8 cellular contexts compared by ENCODE assay signal in genomic region chr12:57342207-57342691, GRCh38.
DNase-seq lines count a peak whose midpoint lies in the region; ATAC-seq and TF ChIP-seq lines count a peak whose summit lies in the region.

No MANE protein-coding gene starts in this region.

- H2AK5ac ChIP-seq in mesendoderm (ENCODE audit: low read length): no peak overlapping the region

- H3K23ac ChIP-seq in mesendoderm (ENCODE audit: low read length): no peak overlapping the region

- H3K4me3 ChIP-seq in dorsolateral prefrontal cortex (peak overlapping the region in 41 of 59 donors; percentile 1 to 58 (median 39)), mesendoderm (ENCODE audit: low read length) (no peak overlapping the region), lower leg skin (ENCODE audit: low read depth, poor library complexity, severe bottlenecking) (no peak overlapping the region)

- H4K8ac ChIP-seq in mesendoderm (ENCODE audit: low read depth, low read length): no peak overlapping the region

- peak overlapping the region; percentile 1 for H3K9ac ChIP-seq in mesendoderm (ENCODE audit: low read length)

- no peak overlapping the region for H4K5ac ChIP-seq in mesendoderm (ENCODE audit: low read length)

- H2BK5ac ChIP-seq in mesendoderm (ENCODE audit: low read length): no peak overlapping the region

- H3K79me2 ChIP-seq in mesendoderm (ENCODE audit: control insufficient read depth, insufficient read depth, low read length): no peaks in the 10 kb centered on the region

- no peaks in the 10 kb centered on the region for H3K36me3 ChIP-seq in mesendoderm (ENCODE audit: control insufficient read depth, insufficient read depth, low read length)

- no peak overlapping the region for H3K18ac ChIP-seq in mesendoderm (ENCODE audit: low read length)

- DNase-seq in AG08396 (ENCODE audit: low spot score): peak; percentile 11
- DNase-seq in NCI-H2029 (lab: John Stamatoyannopoulos, UW): peak; percentile 45
- DNase-seq in dorsolateral prefrontal cortex: peak in 9 of 10 donors; percentile 20 to 85 (median 62)
- peak; percentile 72 for DNase-seq in mesendoderm
- DNase-seq in mucosa of gallbladder (ENCODE audit: low spot score): no peak
- no peak for DNase-seq in germinal center (ENCODE audit: low spot score)
- no peak for DNase-seq in lower leg skin (ENCODE audit: low spot score in 2 of 2)

- H3K27me3 ChIP-seq in dorsolateral prefrontal cortex (no peaks in the 10 kb centered on the region), mesendoderm (ENCODE audit: insufficient read depth, low read length, poor library complexity) (no peaks in the 10 kb centered on the region)

- H3K4ac ChIP-seq in mesendoderm (ENCODE audit: low read depth, low read length): no peak overlapping the region

- intact Hi-C loops in dorsolateral prefrontal cortex (cut with DNase I): no loop called here
- intact Hi-C loops in lower leg skin (cut with DNase I; ENCODE audit: low total_unique reads): no loop called here

- ATAC-seq in GM21526 (IDR thresholded peaks at IDR 0.05; ENCODE audit: low FRiP score, unreplicated experiment): no peak

- H2BK15ac ChIP-seq in mesendoderm (replicated peaks; ENCODE audit: low read depth): no peak overlapping the region

- H3K27ac ChIP-seq in dorsolateral prefrontal cortex: peak overlapping the region in 43 of 59 donors; percentile 10 to 85 (median 62)
- H3K27ac ChIP-seq in mesendoderm (ENCODE audit: low read depth, low read length): no peak overlapping the region

- no peak overlapping the region for H2BK120ac ChIP-seq in mesendoderm (ENCODE audit: low read depth, low read length)

- H3K4me2 ChIP-seq in mesendoderm (ENCODE audit: low read length): no peak overlapping the region

- WGBS in mesendoderm (ENCODE audit: extremely low coverage, insufficient coverage, low lambda C conversion rate): no CpG with 5 or more reads among the region's 7 CpGs
- WGBS in lower leg skin, 2 donors: 57 to 66% methylated on average over 7 of the region's 7 CpGs

- no peaks in the 10 kb centered on the region for H3K4me1 ChIP-seq in mesendoderm (ENCODE audit: control insufficient read depth, low read depth, low read length)

- peak overlapping the region; percentile 9 for H3K56ac ChIP-seq in mesendoderm (ENCODE audit: low read length)

- TF ChIP-seq CTCF in dorsolateral prefrontal cortex (IDR thresholded peaks at IDR 0.05 in 54 of 56, conservative IDR thresholded peaks at IDR 0.05 in 2 of 56; ENCODE audit: low read depth in 1 of 56, partially characterized antibody in 56 of 56) (no peak), lower leg skin (IDR thresholded peaks at IDR 0.05) (no peak)

- H3K79me1 ChIP-seq in mesendoderm (ENCODE audit: low read length): no peaks in the 10 kb centered on the region

- no peak for TF ChIP-seq POLR2A in lower leg skin (IDR thresholded peaks at IDR 0.05)

Comparison
In these comparisons a context has a peak if more than half of its experiments do, and no peak if none do; other contexts are left out.
1. DNase-seq: peak in AG08396 (single experiment), NCI-H2029 (single experiment), dorsolateral prefrontal cortex (9 of 10) and mesendoderm (single experiment); none in mucosa of gallbladder (single experiment), germinal center (single experiment) and lower leg skin (0 of 2).
2. H3K4me3 ChIP-seq: peak in dorsolateral prefrontal cortex (41 of 59); none in mesendoderm (single experiment) and lower leg skin (single experiment).